1 cellular context compared by ENCODE assay signal in the genomic region with DNA sequence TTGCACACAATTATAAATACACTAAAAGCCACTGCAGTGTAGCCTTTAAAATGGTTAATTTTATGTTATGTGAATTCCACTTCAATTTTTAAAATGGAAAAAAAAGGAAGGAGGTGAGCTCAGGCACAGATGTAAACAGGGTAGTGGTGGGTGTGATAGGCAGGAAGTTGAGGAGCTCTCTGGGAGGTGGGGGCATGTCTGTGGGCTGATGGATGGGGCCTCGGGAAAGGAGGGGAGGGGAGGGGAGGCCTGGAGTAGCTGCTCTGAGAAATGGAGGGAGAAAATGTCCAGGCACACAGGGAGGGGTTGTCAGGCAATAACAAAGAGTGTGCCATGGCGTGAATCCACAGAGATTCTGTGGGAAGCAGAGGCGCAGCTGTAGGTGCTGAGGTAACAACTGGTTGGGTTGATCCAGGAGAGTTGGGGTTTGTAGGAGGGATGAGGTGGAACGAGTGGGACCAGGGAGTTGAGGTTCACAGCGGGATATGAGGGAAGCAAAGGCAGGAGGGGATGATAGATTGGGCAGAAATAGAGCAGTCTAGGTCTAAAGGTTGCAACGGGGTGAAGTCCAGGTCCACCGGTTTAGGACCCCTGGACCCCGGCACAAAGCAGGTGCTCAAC.
TF ChIP-seq lines count a peak whose summit lies in the region.

No MANE protein-coding gene starts in this region.

TF ChIP-seq in endothelial cell of umbilical vein, 7 proteins besides CTCF, POLR2A, EP300 and RAD21:
- TF ChIP-seq MYC (IDR thresholded peaks at IDR 0.05; ENCODE audit: low read depth, low read length), result no peak
